In the genomic region with DNA sequence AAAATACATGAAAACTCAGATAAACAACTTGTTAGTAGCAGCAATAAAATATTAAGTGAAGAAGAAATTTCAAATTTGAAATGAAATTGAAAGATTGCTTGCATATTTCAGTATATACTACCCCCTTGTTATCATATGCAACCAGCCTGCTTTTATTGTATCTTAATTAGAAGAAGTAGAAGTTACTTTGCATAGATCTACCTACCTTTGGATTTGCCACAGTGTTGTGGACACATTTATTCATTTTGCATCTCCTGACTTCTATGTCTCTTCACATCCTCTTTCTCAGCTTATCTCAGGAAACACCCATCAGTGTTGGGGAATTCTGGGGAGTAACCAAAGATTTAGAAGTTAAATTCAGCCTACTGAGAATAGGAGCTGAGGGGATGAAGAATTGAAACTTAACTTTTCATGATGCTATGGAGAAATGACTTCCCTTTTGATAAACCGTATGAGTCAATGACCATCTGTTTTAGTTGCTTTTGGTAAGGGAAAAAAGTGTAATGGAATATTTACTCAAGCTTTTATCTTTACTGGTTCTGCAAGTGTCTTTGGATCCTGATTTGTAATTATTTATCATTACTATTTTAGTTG, we compare ENCODE assay signal across 1 cellular context.
TF ChIP-seq lines count a peak whose summit lies in the region.

No MANE protein-coding gene starts in this region.

TF ChIP-seq in IMR-90, 13 proteins besides CTCF, POLR2A, EP300 and RAD21:
- no peak for TF ChIP-seq BHLHE40 (IDR thresholded peaks at IDR 0.05; ENCODE audit: low read depth, low read length)
- no peak for TF ChIP-seq RCOR1 (IDR thresholded peaks at IDR 0.05; ENCODE audit: insufficient replicate concordance, low read length)
- TF ChIP-seq, protein P1, sequence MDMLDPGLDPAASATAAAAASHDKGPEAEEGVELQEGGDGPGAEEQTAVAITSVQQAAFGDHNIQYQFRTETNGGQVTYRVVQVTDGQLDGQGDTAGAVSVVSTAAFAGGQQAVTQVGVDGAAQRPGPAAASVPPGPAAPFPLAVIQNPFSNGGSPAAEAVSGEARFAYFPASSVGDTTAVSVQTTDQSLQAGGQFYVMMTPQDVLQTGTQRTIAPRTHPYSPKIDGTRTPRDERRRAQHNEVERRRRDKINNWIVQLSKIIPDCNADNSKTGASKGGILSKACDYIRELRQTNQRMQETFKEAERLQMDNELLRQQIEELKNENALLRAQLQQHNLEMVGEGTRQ (IDR thresholded peaks at IDR 0.05; ENCODE audit: low read depth, low read length) = no peak
- no peak for TF ChIP-seq SMC3 (IDR thresholded peaks at IDR 0.05; ENCODE audit: low read depth, low read length)
- TF ChIP-seq FOS (IDR thresholded peaks at IDR 0.05; ENCODE audit: low read depth, low read length) = no peak
- TF ChIP-seq RFX5 (IDR thresholded peaks at IDR 0.05; ENCODE audit: low read depth, low read length) = no peak
- TF ChIP-seq CHD1 (IDR thresholded peaks at IDR 0.05; ENCODE audit: low read depth, low read length) = no peak
- TF ChIP-seq CEBPB (IDR thresholded peaks at IDR 0.05; ENCODE audit: low read depth, low read length) = no peak
